In genomic region chr15:63861946-63862517, GRCh38 we compare ENCODE assay signal across 25 cellular contexts.
"Had no signal": no experiment of that assay in that cellular context is flagged by ENCODE, and none has a peak within 500 bp of the region (broad histone marks: within the 10 kb centered on the region; RNA-seq: fewer than 3 reads in every experiment).

No MANE protein-coding gene starts in this region.

- DNase-seq: activated CD4-positive, alpha-beta T cell treated with anti-CD3 and anti-CD28 coated beads, Interleukin-2, amount 50 U/mL, for 48 hours; activated CD8-positive, alpha-beta memory T cell treated with anti-CD3 and anti-CD28 coated beads, Interleukin-2, amount 50 U/mL, for 48 hours; activated effector memory CD4-positive, alpha-beta T cell treated with anti-CD3 and anti-CD28 coated beads, Interleukin-2, amount 50 U/mL, for 16 hours; activated naive CD4-positive, alpha-beta T cell treated with anti-CD3 and anti-CD28 coated beads, Interleukin-2, amount 50 U/mL, for 16 hours; activated T-cell treated with anti-CD3 and anti-CD28 coated beads, Interleukin-2, amount 50 U/mL, for 72 hours; adrenal gland; central memory CD4-positive, alpha-beta T cell; dorsolateral prefrontal cortex; effector memory CD8-positive, alpha-beta T cell; glutamatergic neuron; hippocampal formation; kidney glomerular epithelial cell; left ventricle myocardium inferior; nucleus accumbens; right cardiac atrium; stimulated activated CD4-positive, alpha-beta T cell treated with anti-CD3 and anti-CD28 coated beads, Interleukin-12 subunit alpha, Interleukin-12 subunit beta, amount 100 ng/mL, for 4 hours; stimulated activated CD4-positive, alpha-beta T cell treated with anti-CD3 and anti-CD28 coated beads, Interleukin-4, amount 100 ng/mL, for 4 hours; stomach; T1000; uterus had no signal

- H3K27ac Mint-ChIP-seq: WTC11 had no signal

- H3K27ac ChIP-seq: adrenal gland, dorsolateral prefrontal cortex, esophagus muscularis mucosa, left ventricle myocardium inferior, parathyroid adenoma, stomach, suprapubic skin, tibial nerve, uterus had no signal

- H3K36me3 Mint-ChIP-seq: WTC11 had no signal

- H3K4me1 Mint-ChIP-seq: WTC11 had no signal

- ATAC-seq: activated T-cell treated with anti-CD3 and anti-CD28 coated beads, Interleukin-2, amount 50 U/mL, for 72 hours; effector memory CD8-positive, alpha-beta T cell; right cardiac atrium; WTC11 had no signal

- H3K27me3 Mint-ChIP-seq: effector memory CD8-positive, alpha-beta T cell had no signal

- H3K27me3 ChIP-seq: adrenal gland, dorsolateral prefrontal cortex, esophagus muscularis mucosa, stomach, suprapubic skin, tibial nerve, uterus had no signal

- H3K4me3 Mint-ChIP-seq: activated T-cell treated with anti-CD3 and anti-CD28 coated beads, Interleukin-2, amount 50 U/mL, for 72 hours; effector memory CD8-positive, alpha-beta T cell; WTC11 had no signal

- H3K9me3 ChIP-seq: adrenal gland, esophagus muscularis mucosa, left ventricle myocardium inferior, stomach, suprapubic skin, tibial nerve, uterus had no signal

- H3K9me3 Mint-ChIP-seq: activated T-cell treated with anti-CD3 and anti-CD28 coated beads, Interleukin-2, amount 50 U/mL, for 72 hours; effector memory CD8-positive, alpha-beta T cell; WTC11 had no signal

- H3K4me1 ChIP-seq: adrenal gland, parathyroid adenoma, tibial nerve had no signal

- H3K36me3 ChIP-seq: adrenal gland, esophagus muscularis mucosa, left ventricle myocardium inferior, stomach, suprapubic skin, tibial nerve, uterus had no signal

- H3K4me3 ChIP-seq: adrenal gland, dorsolateral prefrontal cortex, esophagus muscularis mucosa, left ventricle myocardium inferior, stomach, suprapubic skin, tibial nerve, uterus had no signal
